Comparison of ENCODE assay signal across 10 cellular contexts in the genomic region with DNA sequence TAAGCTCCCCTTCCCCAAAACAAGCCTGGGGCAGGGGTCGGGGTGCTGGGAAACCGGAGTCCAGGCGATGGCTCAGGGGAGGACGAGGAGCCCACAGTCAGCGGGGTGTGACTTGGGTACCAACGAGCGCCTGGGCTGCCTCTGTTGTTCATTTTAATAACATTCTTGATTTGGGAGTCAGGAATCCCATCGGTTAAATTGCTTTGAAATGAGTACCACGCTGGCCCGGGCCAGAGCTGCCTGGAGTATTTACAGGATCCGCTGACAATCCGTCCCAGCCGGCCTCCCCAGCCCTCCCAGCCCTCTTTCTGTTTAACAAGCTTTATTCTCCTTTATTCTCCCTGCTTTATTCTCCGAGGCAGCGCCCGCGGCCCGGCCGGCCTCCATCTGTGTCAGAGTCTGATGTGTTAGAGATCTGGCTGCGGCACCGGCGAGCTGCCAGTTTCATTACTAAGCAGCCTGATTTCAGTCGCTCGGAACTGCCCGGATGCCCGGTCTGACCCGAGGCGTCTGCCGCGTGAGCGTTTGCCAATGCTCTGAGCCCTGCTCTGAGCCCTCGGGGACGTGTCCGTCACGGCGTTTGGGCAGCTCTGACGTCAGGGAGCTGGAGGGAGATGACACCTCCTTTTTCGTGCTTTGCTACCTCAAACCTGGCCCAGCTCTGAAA. TPM values are rescaled to one million over a fixed set of nuclear protein-coding genes. Genes with fewer than 3 reads are reported as not detected.
DNase-seq lines count a peak whose midpoint lies in the region; ATAC-seq, FAIRE-seq and TF ChIP-seq lines count a peak whose summit lies in the region.
"Had no signal": no experiment of that assay in that cellular context is flagged by ENCODE, and none has a peak within 500 bp of the region (broad histone marks: within the 10 kb centered on the region; RNA-seq: fewer than 3 reads in every experiment).

No MANE protein-coding gene starts in this region.

- peak overlapping the region; percentile 54 for H3K4me2 ChIP-seq in mammary epithelial cell (ENCODE audit: insufficient read depth, low read depth, low read length)
- H3K4me2 ChIP-seq: A549 had no signal

- H3K9me3 ChIP-seq in mammary epithelial cell (replicated peaks; ENCODE audit: insufficient read depth, low read length) (no peaks in the 10 kb centered on the region), tibial artery (no peaks in the 10 kb centered on the region)
- H3K9me3 ChIP-seq: A549 had no signal

- peaks cover 6% of the 10 kb centered on the region for H3K36me3 Mint-ChIP-seq in MCF 10A (ENCODE audit: insufficient read depth, unreplicated experiment)
- no peaks in the 10 kb centered on the region for H3K36me3 Mint-ChIP-seq in activated naive CD8-positive, alpha-beta T cell treated with anti-CD3 and anti-CD28 coated beads, Interleukin-2, amount 50 U/mL, for 24 hours (ENCODE audit: low read depth)

- peaks cover 21% of the 10 kb centered on the region for H3K27me3 Mint-ChIP-seq in MCF 10A (ENCODE audit: insufficient read depth, unreplicated experiment)
- H3K27me3 Mint-ChIP-seq in activated naive CD8-positive, alpha-beta T cell treated with anti-CD3 and anti-CD28 coated beads, Interleukin-2, amount 50 U/mL, for 24 hours: no peaks in the 10 kb centered on the region

- no peak overlapping the region for H3K9ac ChIP-seq in mammary epithelial cell (ENCODE audit: insufficient read depth, low read length)

- H3K4me3 Mint-ChIP-seq in MCF 10A (ENCODE audit: unreplicated experiment): no peak overlapping the region
- no peak overlapping the region for H3K4me3 Mint-ChIP-seq in activated naive CD8-positive, alpha-beta T cell treated with anti-CD3 and anti-CD28 coated beads, Interleukin-2, amount 50 U/mL, for 24 hours

- H4K20me1 ChIP-seq in mammary epithelial cell (ENCODE audit: insufficient read depth, low read length): no peaks in the 10 kb centered on the region

- DNase-seq in mammary epithelial cell: peak; percentile 79
- DNase-seq in MCF 10A (ENCODE audit: unreplicated experiment): no peak
- DNase-seq in bronchial epithelial cell (ENCODE audit: low read depth): peak; percentile 75
- DNase-seq in kidney tubule cell (ENCODE audit: low spot score): peak; percentile 95
- DNase-seq in tibial artery: peak; percentile 58 to 86
- no peak for DNase-seq in activated naive CD8-positive, alpha-beta T cell treated with anti-CD3 and anti-CD28 coated beads, Interleukin-2, amount 50 U/mL, for 24 hours
- DNase-seq: NCI-H1694 had no signal

- H3K27ac Mint-ChIP-seq in MCF 10A (ENCODE audit: low read depth, unreplicated experiment): no peak overlapping the region
- no peak overlapping the region for H3K27ac Mint-ChIP-seq in activated naive CD8-positive, alpha-beta T cell treated with anti-CD3 and anti-CD28 coated beads, Interleukin-2, amount 50 U/mL, for 24 hours

- WGBS in mammary epithelial cell (ENCODE audit: low coverage, missing lambda C conversion rate): 68% methylated on average over 38 of the region's 38 CpGs

- POLR2A ChIA-PET in MCF 10A (lab: Yijun Ruan, JAX): no interaction called here

- H3K27me3 ChIP-seq in mammary epithelial cell (ENCODE audit: insufficient read depth, low read length) (peaks cover 11% of the 10 kb centered on the region), bronchial epithelial cell (ENCODE audit: control insufficient read depth, insufficient read depth, low read length) (peaks cover 2% of the 10 kb centered on the region), tibial artery (peaks cover 0 to 36% of the 10 kb centered on the region in 2 donors)

- H3K4me1 ChIP-seq in mammary epithelial cell (ENCODE audit: insufficient read depth, low read length) (peaks cover 6% of the 10 kb centered on the region), tibial artery (peaks cover 0 to 8% (median 4%) of the 10 kb centered on the region in 4 donors)
- H3K4me1 ChIP-seq: A549 had no signal

- no peaks in the 10 kb centered on the region for H3K9me3 Mint-ChIP-seq in MCF 10A (ENCODE audit: unreplicated experiment)
- no peaks in the 10 kb centered on the region for H3K9me3 Mint-ChIP-seq in activated naive CD8-positive, alpha-beta T cell treated with anti-CD3 and anti-CD28 coated beads, Interleukin-2, amount 50 U/mL, for 24 hours

- no peak for FAIRE-seq in bronchial epithelial cell (lab: Jason Lieb, UNC)
- FAIRE-seq: A549 had no signal

- no peak overlapping the region for H3K4me3 ChIP-seq in mammary epithelial cell (replicated peaks in 1 of 3; ENCODE audit: insufficient read depth in 1 of 3, low read depth in 2 of 3, low read length in 3 of 3)
- H3K4me3 ChIP-seq in bronchial epithelial cell (ENCODE audit: low read depth, low read length): no peak overlapping the region
- H3K4me3 ChIP-seq in tibial artery: peak overlapping the region; percentile 1 to 39
- H3K4me3 ChIP-seq: A549 had no signal

- ATAC-seq in activated naive CD8-positive, alpha-beta T cell treated with anti-CD3 and anti-CD28 coated beads, Interleukin-2, amount 50 U/mL, for 24 hours: no peak
- ATAC-seq in HG03457 (IDR thresholded peaks at IDR 0.05; ENCODE audit: unreplicated experiment): no peak
- ATAC-seq in HG02798 (IDR thresholded peaks at IDR 0.05; ENCODE audit: poor library complexity, unreplicated experiment): no peak

- H2AFZ ChIP-seq in mammary epithelial cell (ENCODE audit: low read depth, low read length): no peak overlapping the region

- H3K36me3 ChIP-seq in mammary epithelial cell (ENCODE audit: insufficient read depth, low read length) (no peaks in the 10 kb centered on the region), bronchial epithelial cell (ENCODE audit: control insufficient read depth, insufficient read depth, low read length) (no peaks in the 10 kb centered on the region), tibial artery (no peaks in the 10 kb centered on the region)

- no peak overlapping the region for H3K27ac ChIP-seq in mammary epithelial cell (ENCODE audit: insufficient read depth, low read depth, low read length)
- H3K27ac ChIP-seq in tibial artery: no peak overlapping the region
- H3K27ac ChIP-seq: A549 had no signal

- CTCF ChIA-PET in mammary epithelial cell (lab: Charles Lee; ENCODE audit: low non-redundant PET) (no interaction called here), MCF 10A (lab: Yijun Ruan, JAX) (interaction anchor here (0.7 to 1.0 kb wide), 2 partner anchors 28 to 432 kb away, joined by 3 to 4 read pairs; no protein-coding TSS in a partner anchor)

- in situ Hi-C loops in mammary epithelial cell (cut with MboI; ENCODE audit: low sequenced_read_pairs in 2 of 2): no loop called here

- dilution Hi-C loops in mammary epithelial cell (cut with HindIII; ENCODE audit: low sequenced_read_pairs): no loop called here

- no peaks in the 10 kb centered on the region for H3K4me1 Mint-ChIP-seq in MCF 10A (ENCODE audit: insufficient read depth, unreplicated experiment)
- no peaks in the 10 kb centered on the region for H3K4me1 Mint-ChIP-seq in activated naive CD8-positive, alpha-beta T cell treated with anti-CD3 and anti-CD28 coated beads, Interleukin-2, amount 50 U/mL, for 24 hours

- BruUV-seq in mammary epithelial cell (replicated peaks; lab: Mats Ljungman, UMichigan) (no TSS peak), MCF 10A (replicated peaks; lab: Mats Ljungman, UMichigan) (no TSS peak)

- H3K79me2 ChIP-seq in mammary epithelial cell (ENCODE audit: insufficient read depth, low read length): no peaks in the 10 kb centered on the region

- TF ChIP-seq CTCF in mammary epithelial cell (conservative IDR thresholded peaks at IDR 0.05 in 1 of 2, IDR thresholded peaks at IDR 0.05 in 1 of 2; ENCODE audit: extremely low read depth in 1 of 2, insufficient read depth in 1 of 2, low read depth in 1 of 2, low read length in 2 of 2): no peak
- TF ChIP-seq CTCF in MCF 10A (IDR thresholded peaks at IDR 0.05; ENCODE audit: unreplicated experiment): no peak
- TF ChIP-seq CTCF in bronchial epithelial cell (IDR thresholded peaks at IDR 0.05; ENCODE audit: insufficient read depth, low read length, severe bottlenecking): no peak
- no peak for TF ChIP-seq CTCF in tibial artery (IDR thresholded peaks at IDR 0.05)

- intact Hi-C loops in mammary epithelial cell (cut with micrococcal nuclease) (no loop called here), MCF 10A (cut with micrococcal nuclease) (no loop called here), tibial artery (cut with DNase I; ENCODE audit: low total_unique reads) (no loop called here)

RNA-seq across cellular contexts. Expression of gene QRFP, which starts 16.5 kb away (rescaled TPM):
- total RNA-seq in mammary epithelial cell (not detected), MCF 10A (2022) (not detected in 2 replicates), bronchial epithelial cell (not detected in 2 replicates)
- not detected for polyA plus RNA-seq in mammary epithelial cell
- polyA minus RNA-seq in mammary epithelial cell: not detected
- polyA plus RNA-seq: A549 had no signal

RNA-seq across cellular contexts. Expression of gene FIBCD1, which starts 26.0 kb away (rescaled TPM):
- total RNA-seq in mammary epithelial cell (1 to 10 TPM in 1 of 2 donors, under 1 TPM in 1; 0.67 to 3.3 TPM), MCF 10A (2022) (1.6 and 2.8 TPM in 2 replicates), bronchial epithelial cell (0.26 and 0.51 TPM in 2 replicates)
- polyA plus RNA-seq in mammary epithelial cell: 1.8 TPM
- polyA minus RNA-seq in mammary epithelial cell: not detected

Comparison
In these comparisons a context has a peak if more than half of its experiments do, and no peak if none do; other contexts are left out.
1. DNase-seq: peak in mammary epithelial cell (single experiment), bronchial epithelial cell (single experiment), kidney tubule cell (single experiment) and tibial artery (2 of 2); none in MCF 10A (single experiment) and activated naive CD8-positive, alpha-beta T cell treated with anti-CD3 and anti-CD28 coated beads, Interleukin-2, amount 50 U/mL, for 24 hours (single experiment).
2. H3K4me3 ChIP-seq: peak in tibial artery (2 of 2); none in mammary epithelial cell (0 of 3) and bronchial epithelial cell (single experiment).